Comparison of ENCODE assay signal across 1 cellular context in the genomic region with DNA sequence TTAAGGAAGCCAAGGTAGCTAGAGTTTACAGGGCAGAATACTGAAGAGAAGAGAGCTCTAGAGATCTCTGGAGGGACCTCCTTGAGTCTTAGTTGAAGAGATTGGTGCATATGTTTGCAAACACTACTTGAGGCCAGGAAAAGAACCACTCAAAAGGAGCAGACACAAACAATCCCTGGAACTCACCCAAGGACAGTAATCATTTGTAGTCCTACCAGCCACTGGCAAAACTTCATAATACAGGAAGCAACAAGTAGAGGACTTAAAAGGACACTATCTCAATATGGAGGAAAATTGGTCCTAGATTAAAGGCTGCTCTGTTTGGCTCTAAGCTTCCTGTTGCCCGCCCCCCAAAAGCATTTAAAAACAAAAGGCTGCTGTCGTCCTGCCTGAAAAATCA.
TF ChIP-seq lines count a peak whose summit lies in the region.

No MANE protein-coding gene starts in this region.

TF ChIP-seq in SK-N-SH, 30 proteins besides CTCF, POLR2A, EP300 and RAD21 (continued from another document):
- TF ChIP-seq, protein P1, sequence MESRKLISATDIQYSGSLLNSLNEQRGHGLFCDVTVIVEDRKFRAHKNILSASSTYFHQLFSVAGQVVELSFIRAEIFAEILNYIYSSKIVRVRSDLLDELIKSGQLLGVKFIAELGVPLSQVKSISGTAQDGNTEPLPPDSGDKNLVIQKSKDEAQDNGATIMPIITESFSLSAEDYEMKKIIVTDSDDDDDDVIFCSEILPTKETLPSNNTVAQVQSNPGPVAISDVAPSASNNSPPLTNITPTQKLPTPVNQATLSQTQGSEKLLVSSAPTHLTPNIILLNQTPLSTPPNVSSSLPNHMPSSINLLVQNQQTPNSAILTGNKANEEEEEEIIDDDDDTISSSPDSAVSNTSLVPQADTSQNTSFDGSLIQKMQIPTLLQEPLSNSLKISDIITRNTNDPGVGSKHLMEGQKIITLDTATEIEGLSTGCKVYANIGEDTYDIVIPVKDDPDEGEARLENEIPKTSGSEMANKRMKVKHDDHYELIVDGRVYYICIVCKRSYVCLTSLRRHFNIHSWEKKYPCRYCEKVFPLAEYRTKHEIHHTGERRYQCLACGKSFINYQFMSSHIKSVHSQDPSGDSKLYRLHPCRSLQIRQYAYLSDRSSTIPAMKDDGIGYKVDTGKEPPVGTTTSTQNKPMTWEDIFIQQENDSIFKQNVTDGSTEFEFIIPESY (IDR thresholded peaks at IDR 0.05; ENCODE audit: borderline replicate concordance, low read depth): no peak
